In genomic region chr3:8458235-8458634, GRCh38 we compare ENCODE assay signal across 15 cellular contexts. TPM values are rescaled to one million over a fixed set of nuclear protein-coding genes. Genes with fewer than 3 reads are reported as not detected.
A peak's percentile ranks its signal among the peaks of the same experiment; 100 is the strongest.
DNase-seq lines count a peak whose midpoint lies in the region; ATAC-seq, FAIRE-seq and TF ChIP-seq lines count a peak whose summit lies in the region.
"Had no signal": no experiment of that assay in that cellular context is flagged by ENCODE, and none has a peak within 500 bp of the region (broad histone marks: within the 10 kb centered on the region; RNA-seq: fewer than 3 reads in every experiment).

No MANE protein-coding gene starts in this region.

- ATAC-seq in GM18505 (IDR thresholded peaks at IDR 0.05; ENCODE audit: unreplicated experiment): no peak
- ATAC-seq: left lobe of liver; stimulated activated naive CD8-positive, alpha-beta T cell treated with anti-CD3 and anti-CD28 coated beads, Interleukin-15, Interleukin-2, amounts not matched to agents 100 U/mL and 50 U/mL, for 24 hours had no signal

- TF ChIP-seq CTCF in AG10803 (conservative IDR thresholded peaks at IDR 0.05; ENCODE audit: low read length) (no peak), SK-N-SH (IDR thresholded peaks at IDR 0.05) (no peak), fibroblast of pulmonary artery (IDR thresholded peaks at IDR 0.05; ENCODE audit: low read length, missing control alignments) (no peak), Calu3 (IDR thresholded peaks at IDR 0.05; ENCODE audit: unreplicated experiment) (no peak)

- peaks cover 2% of the 10 kb centered on the region for H3K9me3 Mint-ChIP-seq in Calu3 (ENCODE audit: low read depth, unreplicated experiment)

- H3K79me2 ChIP-seq in SK-N-SH (ENCODE audit: insufficient read depth): no peaks in the 10 kb centered on the region

- no peak overlapping the region for H3K4me3 Mint-ChIP-seq in Calu3 (ENCODE audit: low read depth, unreplicated experiment)

- H3K4me1 ChIP-seq in SK-N-SH (ENCODE audit: control insufficient read depth in 1 of 2, insufficient read depth in 2 of 2, low read depth in 1 of 2, low read length in 1 of 2): peaks cover 0 to 2% of the 10 kb centered on the region in 2 experiments; a peak in 2 of 4 replicates
- H3K4me1 ChIP-seq in skeletal muscle satellite cell (ENCODE audit: control insufficient read depth, insufficient read depth, low read length): peaks cover 58% of the 10 kb centered on the region
- H3K4me1 ChIP-seq: BLaER1 had no signal

- no peak for TF ChIP-seq RAD21 in SK-N-SH (IDR thresholded peaks at IDR 0.05; ENCODE audit: low read length)

- H3K27me3 ChIP-seq in SK-N-SH (ENCODE audit: insufficient read depth) (no peaks in the 10 kb centered on the region), skeletal muscle satellite cell (ENCODE audit: control insufficient read depth, insufficient read depth, low read length) (no peaks in the 10 kb centered on the region)
- H3K27me3 ChIP-seq: BLaER1 had no signal

- no peaks in the 10 kb centered on the region for H3K9me3 ChIP-seq in SK-N-SH
- no peaks in the 10 kb centered on the region for H3K9me3 ChIP-seq in skeletal muscle satellite cell (replicated peaks; ENCODE audit: low read length)
- H3K9me3 ChIP-seq: BLaER1 had no signal

- H3K27ac ChIP-seq in SK-N-SH (ENCODE audit: low read depth in 2 of 2, low read length in 1 of 2): peak overlapping the region in 1 of 2 experiments; percentile 58; a peak in 2 of 4 replicates
- H3K27ac ChIP-seq: BLaER1, epithelial cell of prostate had no signal

- FAIRE-seq in RCC 7860 (lab: Jason Lieb, UNC): no peak

- no peaks in the 10 kb centered on the region for H4K20me1 ChIP-seq in SK-N-SH (ENCODE audit: insufficient read depth)
- H4K20me1 ChIP-seq: BLaER1 had no signal

- TF ChIP-seq POLR2A in GM18505 (IDR thresholded peaks at IDR 0.05; ENCODE audit: borderline replicate concordance, extremely low read depth, insufficient read depth, insufficient read length): no peak

- POLR2A ChIA-PET in SK-N-SH (lab: Yijun Ruan, JAX): interaction anchor here (0.5 kb wide), 1 partner anchor 36 kb away, joined by 3 read pairs; no protein-coding TSS in a partner anchor

- H3K9me2 ChIP-seq in SK-N-SH: no peaks in the 10 kb centered on the region

- intact Hi-C loops in Calu3 (cut with micrococcal nuclease; ENCODE audit: unreplicated experiment): no loop called here

- no peak overlapping the region for H2AFZ ChIP-seq in SK-N-SH (ENCODE audit: low read depth)

- 68% methylated on average over 2 of the region's 2 CpGs for WGBS in SK-N-SH (ENCODE audit: low lambda C conversion rate)

- no peak overlapping the region for H3K4me2 ChIP-seq in SK-N-SH
- peak overlapping the region; percentile 27 for H3K4me2 ChIP-seq in skeletal muscle satellite cell (ENCODE audit: low read length)
- H3K4me2 ChIP-seq: BLaER1 had no signal

- H3F3A ChIP-seq in SK-N-SH (replicated peaks; ENCODE audit: insufficient read depth): peaks cover 9% of the 10 kb centered on the region

- H3K9ac ChIP-seq in SK-N-SH (no peak overlapping the region), skeletal muscle satellite cell (ENCODE audit: low read depth, low read length) (peak overlapping the region; percentile 73)
- H3K9ac ChIP-seq: BLaER1 had no signal

- TF ChIP-seq EP300 in SK-N-SH (IDR thresholded peaks at IDR 0.05; ENCODE audit: borderline replicate concordance in 1 of 2, low read depth in 1 of 2, low read length in 1 of 2): no peak

- no peaks in the 10 kb centered on the region for H3K27me3 Mint-ChIP-seq in Calu3 (ENCODE audit: unreplicated experiment)

- H3K36me3 ChIP-seq in SK-N-SH (replicated peaks in 1 of 2; ENCODE audit: control insufficient read depth in 1 of 2, insufficient read depth in 2 of 2, low read length in 1 of 2) (no peaks in the 10 kb centered on the region), skeletal muscle satellite cell (ENCODE audit: insufficient read depth, low read length) (no peaks in the 10 kb centered on the region)
- H3K36me3 ChIP-seq: BLaER1 had no signal

- H3K4me3 ChIP-seq in AG10803 (ENCODE audit: low read length) (no peak overlapping the region), SK-N-SH (ENCODE audit: low read depth in 2 of 2, low read length in 1 of 2) (no peak overlapping the region), fibroblast of pulmonary artery (replicated peaks; ENCODE audit: low read depth, low read length) (no peak overlapping the region), skeletal muscle satellite cell (ENCODE audit: low read length) (no peak overlapping the region)
- H3K4me3 ChIP-seq: BLaER1 had no signal

- no peak overlapping the region for H3K27ac Mint-ChIP-seq in Calu3 (ENCODE audit: unreplicated experiment)

- peak; percentile 98 for DNase-seq in AG10803 (ENCODE audit: low read depth)
- no peak for DNase-seq in SK-N-SH
- peak; percentile 20 for DNase-seq in fibroblast of pulmonary artery (ENCODE audit: low read depth)
- no peak for DNase-seq in RCC 7860 (ENCODE audit: low spot score)
- no peak for DNase-seq in activated T-cell treated with anti-CD3 and anti-CD28 coated beads, Interleukin-2, amount 50 U/mL, for 1 hour
- no peak for DNase-seq in Calu3
- DNase-seq: activated CD4-positive, alpha-beta T cell treated with anti-CD3 and anti-CD28 coated beads for 48 hours; MV-4-11; NCI-H2171; stimulated activated naive CD8-positive, alpha-beta T cell treated with anti-CD3 and anti-CD28 coated beads, Interleukin-15, Interleukin-2, amounts not matched to agents 100 U/mL and 50 U/mL, for 24 hours had no signal

- CTCF ChIA-PET in SK-N-SH (lab: Yijun Ruan, JAX) (interaction anchor here (0.8 to 1.2 kb wide), 3 partner anchors 13 to 121 kb away, joined by 3 read pairs; no protein-coding TSS in a partner anchor), Calu3 (lab: Charles Lee) (interaction anchor here (0.6 kb wide), 1 partner anchor 663 kb away, joined by 3 read pairs; no protein-coding TSS in a partner anchor)

- peaks cover 7% of the 10 kb centered on the region for H3K4me1 Mint-ChIP-seq in Calu3 (ENCODE audit: low read depth, unreplicated experiment)

- no TSS peak for BruUV-seq in Calu3 (replicated peaks; lab: Mats Ljungman, UMichigan)

- H3K36me3 Mint-ChIP-seq in Calu3 (ENCODE audit: insufficient read depth, unreplicated experiment): no peaks in the 10 kb centered on the region

TF ChIP-seq in SK-N-SH, 30 proteins besides CTCF, POLR2A, EP300 and RAD21:
- TF ChIP-seq NFIC (IDR thresholded peaks at IDR 0.05; ENCODE audit: borderline replicate concordance) (0 out of 2 replicates have a peak, but pooled peaks have one; percentile 5), USF1 (IDR thresholded peaks at IDR 0.05; ENCODE audit: borderline replicate concordance, low read depth) (peak; percentile 66; the same call in 1 of the 2 replicates), GATA2 (CRISPR knock-in tag; IDR thresholded peaks at IDR 0.05) (no peak), PBX3 (IDR thresholded peaks at IDR 0.05) (peak; percentile 31; the same call in 1 of the 2 replicates), ZBTB33 (IDR thresholded peaks at IDR 0.05; ENCODE audit: borderline replicate concordance, low read depth) (no peak), YY1 (IDR thresholded peaks at IDR 0.05; ENCODE audit: low read depth) (no peak)
TF ChIP-seq in SK-N-SH: peak in this region for 3.

RNA-seq across cellular contexts. Expression of gene LMCD1, which starts 43.4 kb away (rescaled TPM):
- 23.6 and 26.5 TPM in 2 replicates for polyA plus RNA-seq in SK-N-SH (2012; rRNA removed)
- polyA plus RNA-seq in SK-N-SH (2012; cell fraction: cytosol; rRNA removed): 19.2 and 20.3 TPM in 2 replicates
- 34.5 and 40.1 TPM in 2 replicates for polyA plus RNA-seq in SK-N-SH (2012; cell fraction: nucleus; rRNA removed)
- 17.5 and 29.5 TPM in 2 replicates for total RNA-seq in skeletal muscle satellite cell (2012; rRNA removed)
- total RNA-seq in Calu3 (2022): 21.9 and 46.0 TPM in 2 replicates

Comparison
In these comparisons a context has a peak if more than half of its experiments do, and no peak if none do; other contexts are left out.
1. DNase-seq: peak in AG10803 (single experiment) and fibroblast of pulmonary artery (single experiment); none in SK-N-SH (single experiment), RCC 7860 (single experiment), activated T-cell treated with anti-CD3 and anti-CD28 coated beads, Interleukin-2, amount 50 U/mL, for 1 hour (single experiment) and Calu3 (single experiment).